In the genomic region with DNA sequence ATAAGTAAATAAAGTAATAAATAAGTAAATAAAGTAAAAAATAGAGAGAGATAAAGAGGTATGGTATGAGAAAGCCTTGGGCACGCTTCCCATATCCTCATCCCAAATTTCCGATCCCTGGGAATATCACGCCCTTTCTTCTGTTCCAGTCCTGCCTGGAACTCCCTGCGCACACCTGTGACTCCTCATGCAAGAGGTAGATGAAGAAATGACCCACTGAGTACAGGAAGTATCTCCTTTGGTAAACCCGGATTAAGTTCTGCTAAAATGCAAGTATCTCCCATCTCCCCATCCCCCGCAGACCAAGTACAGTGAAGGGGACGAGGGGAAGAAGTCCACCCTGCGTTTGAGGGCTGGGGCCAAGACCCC, we compare ENCODE assay signal across 8 cellular contexts. TPM values are rescaled to one million over a fixed set of nuclear protein-coding genes. Genes with fewer than 3 reads are reported as not detected.
DNase-seq lines count a peak whose midpoint lies in the region; ATAC-seq and TF ChIP-seq lines count a peak whose summit lies in the region.

No MANE protein-coding gene starts in this region.

- no peaks in the 10 kb centered on the region for H3K9me3 ChIP-seq in adrenal gland (replicated peaks in 1 of 3)

- H3K4me3 ChIP-seq in adrenal gland, result peak overlapping the region in 2 of 4 donors; percentile 75 to 94

- no peaks in the 10 kb centered on the region for H3K27me3 Mint-ChIP-seq in stimulated activated naive CD8-positive, alpha-beta T cell treated with anti-CD3 and anti-CD28 coated beads, Interleukin-15, Interleukin-2, amounts not matched to agents 100 ng/mL and 50 ng/mL, for 24 hours
- no peaks in the 10 kb centered on the region for H3K27me3 Mint-ChIP-seq in memory B cell

- no peak for ATAC-seq in stimulated activated naive CD8-positive, alpha-beta T cell treated with anti-CD3 and anti-CD28 coated beads, Interleukin-15, Interleukin-2, amounts not matched to agents 100 U/mL and 50 U/mL, for 24 hours
- ATAC-seq in memory B cell (ENCODE audit: low read depth) (peak; percentile 3), omental fat pad (ENCODE audit: low FRiP score) (no peak), HG03521 (IDR thresholded peaks at IDR 0.05; ENCODE audit: unreplicated experiment) (no peak)

- no peaks in the 10 kb centered on the region for H3K36me3 ChIP-seq in adrenal gland (replicated peaks in 1 of 2)

- no peaks in the 10 kb centered on the region for H3K9me3 Mint-ChIP-seq in stimulated activated naive CD8-positive, alpha-beta T cell treated with anti-CD3 and anti-CD28 coated beads, Interleukin-15, Interleukin-2, amounts not matched to agents 100 ng/mL and 50 ng/mL, for 24 hours
- no peaks in the 10 kb centered on the region for H3K9me3 Mint-ChIP-seq in memory B cell

- H3K4me3 Mint-ChIP-seq in stimulated activated naive CD8-positive, alpha-beta T cell treated with anti-CD3 and anti-CD28 coated beads, Interleukin-15, Interleukin-2, amounts not matched to agents 100 ng/mL and 50 ng/mL, for 24 hours, result peak overlapping the region; percentile 99
- peak overlapping the region; percentile 94 for H3K4me3 Mint-ChIP-seq in memory B cell

- DNase-seq in stimulated activated naive CD8-positive, alpha-beta T cell treated with anti-CD3 and anti-CD28 coated beads, Interleukin-15, Interleukin-2, amounts not matched to agents 100 U/mL and 50 U/mL, for 24 hours, result no peak
- DNase-seq in adrenal gland (no peak), memory B cell (ENCODE audit: low spot score in 2 of 2) (no peak), foreskin melanocyte (no peak), omental fat pad (ENCODE audit: low spot score) (no peak), GM19240 (ENCODE audit: insufficient read length, low spot score) (no peak)

- TF ChIP-seq CTCF in adrenal gland (IDR thresholded peaks at IDR 0.05) (no peak), omental fat pad (IDR thresholded peaks at IDR 0.05) (no peak)

- peaks cover 13 to 32% of the 10 kb centered on the region in 2 donors for H3K4me1 ChIP-seq in adrenal gland (replicated peaks in 1 of 2)

- H3K27me3 ChIP-seq in adrenal gland, result no peaks in the 10 kb centered on the region

- intact Hi-C loops in adrenal gland (cut with DNase I), result loop anchor here in 1 of 2 donors (5.0 kb wide), 1 partner anchor 135 kb away; no protein-coding TSS in a partner anchor

- 11 to 14% (median 13%) methylated on average over 8 of the region's 8 CpGs for WGBS in adrenal gland, 4 donors

- H3K27ac ChIP-seq in adrenal gland, result peak overlapping the region in 3 of 5 donors; percentile 92 to 98 (median 93)

- peaks cover 43% of the 10 kb centered on the region for H3K4me1 Mint-ChIP-seq in stimulated activated naive CD8-positive, alpha-beta T cell treated with anti-CD3 and anti-CD28 coated beads, Interleukin-15, Interleukin-2, amounts not matched to agents 100 ng/mL and 50 ng/mL, for 24 hours (ENCODE audit: low read depth)
- H3K4me1 Mint-ChIP-seq in memory B cell, result peaks cover 24% of the 10 kb centered on the region

- TF ChIP-seq POLR2A in adrenal gland (IDR thresholded peaks at IDR 0.05), result no peak

- H3K36me3 Mint-ChIP-seq in stimulated activated naive CD8-positive, alpha-beta T cell treated with anti-CD3 and anti-CD28 coated beads, Interleukin-15, Interleukin-2, amounts not matched to agents 100 ng/mL and 50 ng/mL, for 24 hours (ENCODE audit: low read depth), result peaks cover 16% of the 10 kb centered on the region
- H3K36me3 Mint-ChIP-seq in memory B cell, result peaks cover 9% of the 10 kb centered on the region

- H3K27ac Mint-ChIP-seq in stimulated activated naive CD8-positive, alpha-beta T cell treated with anti-CD3 and anti-CD28 coated beads, Interleukin-15, Interleukin-2, amounts not matched to agents 100 ng/mL and 50 ng/mL, for 24 hours, result peak overlapping the region; percentile 96
- H3K27ac Mint-ChIP-seq in memory B cell, result peak overlapping the region; percentile 98

RNA-seq across cellular contexts. Expression of a gene that starts 0.4 kb away (rescaled TPM):
- total RNA-seq in adrenal gland (10 to 100 TPM in 7 of 8 donors, 1 to 10 TPM in 1; 5.8 to 19.8 (median 11.4) TPM), omental fat pad (10 to 100 TPM in 1 of 4 donors, 1 to 10 TPM in 3; 4.8 to 10.4 (median 9.1) TPM)
- polyA plus RNA-seq in adrenal gland, result 1 to 10 TPM; 5.1 to 9.9 (median 5.9) TPM

RNA-seq across cellular contexts. Expression of a gene that starts 6.0 kb away (rescaled TPM):
- total RNA-seq in adrenal gland, result 10 to 100 TPM in 1 of 8 donors, 1 to 10 TPM in 7; 5.1 to 11.7 (median 8.4) TPM
- polyA plus RNA-seq in adrenal gland, result 1 to 10 TPM; 1.7 to 7.2 (median 4.5) TPM
- total RNA-seq in omental fat pad, result 1 to 10 TPM; 2.2 to 6.6 (median 3.7) TPM

RNA-seq across cellular contexts. Expression of a gene that starts 22.3 kb away (rescaled TPM):
- total RNA-seq in adrenal gland (1 to 10 TPM; 1.2 to 6.4 (median 4.1) TPM), omental fat pad (1 to 10 TPM; 1.7 to 4.5 (median 2.4) TPM)
- 1 to 10 TPM; 3.6 to 3.9 (median 3.7) TPM for polyA plus RNA-seq in adrenal gland
